Comparison of ENCODE assay signal across 9 cellular contexts in the genomic region with DNA sequence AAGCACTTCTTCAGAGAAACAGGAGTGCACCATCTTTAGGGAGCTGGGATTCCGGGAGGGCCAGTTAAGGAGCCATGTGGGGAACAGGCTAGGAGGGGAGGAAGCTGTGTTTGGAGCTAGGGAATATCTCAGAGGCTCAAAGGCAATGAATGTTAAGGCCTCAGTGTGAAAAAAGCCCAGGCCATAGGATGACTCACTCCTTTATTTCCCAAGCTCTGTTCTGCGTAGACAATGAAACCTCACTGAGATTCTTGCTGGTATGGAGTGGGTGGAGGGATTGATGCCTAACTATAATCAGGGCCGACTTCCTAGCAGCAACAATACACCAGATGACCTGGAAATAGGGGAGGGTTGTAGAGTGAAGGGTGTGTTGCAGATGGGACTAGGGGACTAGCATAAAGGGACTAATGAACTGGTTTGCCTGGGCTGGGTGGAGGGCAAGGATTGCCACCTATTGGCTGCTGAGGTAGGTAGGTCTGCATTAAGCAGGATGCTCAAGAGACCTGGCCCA. TPM values are rescaled to one million over a fixed set of nuclear protein-coding genes. Genes with fewer than 3 reads are reported as not detected.
DNase-seq lines count a peak whose midpoint lies in the region; ATAC-seq and TF ChIP-seq lines count a peak whose summit lies in the region.
"Had no signal": no experiment of that assay in that cellular context is flagged by ENCODE, and none has a peak within 500 bp of the region (broad histone marks: within the 10 kb centered on the region; RNA-seq: fewer than 3 reads in every experiment).

No MANE protein-coding gene starts in this region.

- peak overlapping the region; percentile 59 to 72 (median 66) for H3K27ac Mint-ChIP-seq in CD4-positive, CD25-positive, alpha-beta regulatory T cell

- intact Hi-C loops in mammary epithelial cell (cut with micrococcal nuclease), result loop anchor here (1.0 kb wide), 1 partner anchor 71 kb away; no protein-coding TSS in a partner anchor

- H3K27ac ChIP-seq in CD4-positive, CD25-positive, alpha-beta regulatory T cell (ENCODE audit: insufficient read depth, low read length, poor library complexity, severe bottlenecking), result no peak overlapping the region
- H3K27ac ChIP-seq in Karpas-422 (ENCODE audit: low read length) (peak overlapping the region; percentile 76), mammary epithelial cell (ENCODE audit: insufficient read depth, low read depth, low read length) (peak overlapping the region; percentile 51)
- H3K27ac ChIP-seq: tibial artery had no signal

- H3K9me3 ChIP-seq in CD4-positive, CD25-positive, alpha-beta regulatory T cell (ENCODE audit: control insufficient read depth in 2 of 2, low read length in 2 of 2), result no peaks in the 10 kb centered on the region
- no peaks in the 10 kb centered on the region for H3K9me3 ChIP-seq in Karpas-422 (ENCODE audit: low read length)
- no peaks in the 10 kb centered on the region for H3K9me3 ChIP-seq in mammary epithelial cell (replicated peaks; ENCODE audit: insufficient read depth, low read length)
- H3K9me3 ChIP-seq: tibial artery had no signal

- dilution Hi-C loops in mammary epithelial cell (cut with HindIII; ENCODE audit: low sequenced_read_pairs), result no loop called here

- peak in 1 of 2 donors; percentile 9 for TF ChIP-seq CTCF in mammary epithelial cell (conservative IDR thresholded peaks at IDR 0.05 in 1 of 2, IDR thresholded peaks at IDR 0.05 in 1 of 2; ENCODE audit: extremely low read depth in 1 of 2, insufficient read depth in 1 of 2, low read depth in 1 of 2, low read length in 2 of 2)

- H3K79me2 ChIP-seq in Karpas-422 (ENCODE audit: low read length), result peaks cover 27% of the 10 kb centered on the region
- peaks cover 28% of the 10 kb centered on the region for H3K79me2 ChIP-seq in mammary epithelial cell (ENCODE audit: insufficient read depth, low read length)

- H3K9ac ChIP-seq in Karpas-422 (ENCODE audit: low read length) (peak overlapping the region; percentile 23; the same call in 1 of the 2 replicates), mammary epithelial cell (ENCODE audit: insufficient read depth, low read length) (no peak overlapping the region)

- peaks cover 2% of the 10 kb centered on the region for H3K27me3 ChIP-seq in CD4-positive, CD25-positive, alpha-beta regulatory T cell (ENCODE audit: control insufficient read depth, insufficient read depth, low read length)
- H3K27me3 ChIP-seq in Karpas-422 (ENCODE audit: low read length), result no peaks in the 10 kb centered on the region
- no peaks in the 10 kb centered on the region for H3K27me3 ChIP-seq in mammary epithelial cell (ENCODE audit: insufficient read depth, low read length)
- H3K27me3 ChIP-seq: tibial artery had no signal

- H4K20me1 ChIP-seq in Karpas-422 (ENCODE audit: insufficient read depth, low read depth, low read length), result peaks cover 9% of the 10 kb centered on the region; the same call in 1 of the 2 replicates
- no peaks in the 10 kb centered on the region for H4K20me1 ChIP-seq in mammary epithelial cell (ENCODE audit: insufficient read depth, low read length)

- H3K27me3 Mint-ChIP-seq in CD4-positive, CD25-positive, alpha-beta regulatory T cell, result peaks cover 4% of the 10 kb centered on the region

- WGBS in mammary epithelial cell (ENCODE audit: low coverage, missing lambda C conversion rate), result 10% methylated on average over 3 of the region's 3 CpGs

- DNase-seq in CD4-positive, CD25-positive, alpha-beta regulatory T cell, result peak in 1 of 3 donors; percentile 21
- DNase-seq in Karpas-422, result peak; percentile 75
- DNase-seq in mammary epithelial cell, result peak; percentile 90
- DNase-seq in myocyte (ENCODE audit: low read depth), result peak; percentile 69
- DNase-seq in activated CD4-positive, CD25-positive, alpha-beta regulatory T cell (lab: John Stamatoyannopoulos, UW), result no peak
- DNase-seq in NCI-H1092 treated with DMSO at 0.1 percent for 48 hours (lab: John Stamatoyannopoulos, UW), result no peak

- no TSS peak for BruUV-seq in mammary epithelial cell (replicated peaks; lab: Mats Ljungman, UMichigan)

- H3K36me3 ChIP-seq in CD4-positive, CD25-positive, alpha-beta regulatory T cell (ENCODE audit: control insufficient read depth, insufficient read depth, low read length), result no peaks in the 10 kb centered on the region
- H3K36me3 ChIP-seq in Karpas-422 (ENCODE audit: insufficient read depth, low read length), result no peaks in the 10 kb centered on the region
- no peaks in the 10 kb centered on the region for H3K36me3 ChIP-seq in mammary epithelial cell (ENCODE audit: insufficient read depth, low read length)
- H3K36me3 ChIP-seq: tibial artery had no signal

- CTCF ChIA-PET in mammary epithelial cell (lab: Charles Lee; ENCODE audit: low non-redundant PET), result interaction anchor here (0.5 to 1.4 kb wide), 3 partner anchors 9 to 23 kb away, joined by 4 to 5 read pairs (median 4); no protein-coding TSS in a partner anchor

- no peaks in the 10 kb centered on the region for H3K9me2 ChIP-seq in Karpas-422 (replicated peaks; ENCODE audit: insufficient read depth, low read length)

- ATAC-seq in CD4-positive, CD25-positive, alpha-beta regulatory T cell (ENCODE audit: low read depth in 2 of 2), result no peak
- ATAC-seq in GM21526 (IDR thresholded peaks at IDR 0.05; ENCODE audit: low FRiP score, unreplicated experiment) (no peak), HG03135 (IDR thresholded peaks at IDR 0.05; ENCODE audit: unreplicated experiment) (no peak)

- peaks cover 7 to 44% (median 33%) of the 10 kb centered on the region in 4 donors for H3K4me1 Mint-ChIP-seq in CD4-positive, CD25-positive, alpha-beta regulatory T cell

- H3K36me3 Mint-ChIP-seq in CD4-positive, CD25-positive, alpha-beta regulatory T cell, result peaks cover 5% of the 10 kb centered on the region

- no peaks in the 10 kb centered on the region for H3K9me3 Mint-ChIP-seq in CD4-positive, CD25-positive, alpha-beta regulatory T cell

- peak overlapping the region in 2 of 4 donors; percentile 7 to 76 for H3K4me3 Mint-ChIP-seq in CD4-positive, CD25-positive, alpha-beta regulatory T cell

- peak overlapping the region; percentile 97 for H3K4me2 ChIP-seq in Karpas-422 (ENCODE audit: low read depth, low read length, poor library complexity, severe bottlenecking)
- no peak overlapping the region for H3K4me2 ChIP-seq in mammary epithelial cell (ENCODE audit: insufficient read depth, low read depth, low read length)

- H2AFZ ChIP-seq in Karpas-422 (ENCODE audit: low read length) (no peak overlapping the region), mammary epithelial cell (ENCODE audit: low read depth, low read length) (peak overlapping the region; percentile 67)

- peaks cover 31% of the 10 kb centered on the region for H3K4me1 ChIP-seq in CD4-positive, CD25-positive, alpha-beta regulatory T cell (ENCODE audit: control insufficient read depth, insufficient read depth, low read length, poor library complexity, severe bottlenecking)
- H3K4me1 ChIP-seq in Karpas-422 (ENCODE audit: low read length) (peaks cover 67% of the 10 kb centered on the region), mammary epithelial cell (ENCODE audit: insufficient read depth, low read length) (peaks cover 33% of the 10 kb centered on the region)

- in situ Hi-C loops in mammary epithelial cell (cut with MboI; ENCODE audit: low sequenced_read_pairs in 2 of 2), result no loop called here

- no peak overlapping the region for H3K4me3 ChIP-seq in CD4-positive, CD25-positive, alpha-beta regulatory T cell (ENCODE audit: low read depth, low read length)
- H3K4me3 ChIP-seq in Karpas-422 (ENCODE audit: low read length), result no peak overlapping the region
- no peak overlapping the region for H3K4me3 ChIP-seq in mammary epithelial cell (replicated peaks in 1 of 3; ENCODE audit: insufficient read depth in 1 of 3, low read depth in 2 of 3, low read length in 3 of 3)
- H3K4me3 ChIP-seq: tibial artery had no signal

RNA-seq across cellular contexts. Expression of a gene that starts 2.1 kb away (rescaled TPM):
- total RNA-seq in CD4-positive, CD25-positive, alpha-beta regulatory T cell, result not detected
- under 1 TPM in 1 of 4 donors, not detected in 3; 0.40 TPM for polyA plus RNA-seq in CD4-positive, CD25-positive, alpha-beta regulatory T cell
- total RNA-seq in Karpas-422 (2014; rRNA removed; shearing (Covaris generic); ENCODE audit: low replicate concordance), result not detected in 2 replicates
- total RNA-seq in mammary epithelial cell (not detected), myocyte (0.13 TPM in 1 of 2 replicates, not detected in the other)
- 0.20 TPM for polyA plus RNA-seq in mammary epithelial cell
- polyA minus RNA-seq in mammary epithelial cell, result not detected
- polyA plus RNA-seq in myocyte (2012), result 0.29 TPM

RNA-seq across cellular contexts. Expression of a gene that starts 2.3 kb away (rescaled TPM):
- 203 TPM for total RNA-seq in CD4-positive, CD25-positive, alpha-beta regulatory T cell
- polyA plus RNA-seq in CD4-positive, CD25-positive, alpha-beta regulatory T cell, result 10 to 100 TPM; 23.3 to 30.9 (median 26.7) TPM
- total RNA-seq in Karpas-422 (2014; rRNA removed; shearing (Covaris generic); ENCODE audit: low replicate concordance), result 72.3 and 131 TPM in 2 replicates
- total RNA-seq in mammary epithelial cell (10 to 100 TPM; 29.7 to 45.2 TPM), myocyte (54.9 and 60.4 TPM in 2 replicates)
- 28.3 TPM for polyA plus RNA-seq in mammary epithelial cell
- polyA minus RNA-seq in mammary epithelial cell, result 36.7 TPM
- 74.7 TPM for polyA plus RNA-seq in myocyte (2012)

RNA-seq across cellular contexts. Expression of a gene that starts 38.6 kb away (rescaled TPM):
- total RNA-seq in CD4-positive, CD25-positive, alpha-beta regulatory T cell, result 14.4 TPM
- 10 to 100 TPM in 3 of 4 donors, 1 to 10 TPM in 1; 2.2 to 31.4 (median 17.6) TPM for polyA plus RNA-seq in CD4-positive, CD25-positive, alpha-beta regulatory T cell
- 7.7 and 10.0 TPM in 2 replicates for total RNA-seq in Karpas-422 (2014; rRNA removed; shearing (Covaris generic); ENCODE audit: low replicate concordance)
- total RNA-seq in mammary epithelial cell, result 1 to 10 TPM; 5.0 to 5.8 TPM
- polyA plus RNA-seq in mammary epithelial cell, result 1.4 TPM
- 3.0 TPM for polyA minus RNA-seq in mammary epithelial cell
- total RNA-seq in myocyte, result 5.5 and 5.8 TPM in 2 replicates
- polyA plus RNA-seq in myocyte (2012), result 6.2 TPM

RNA-seq across cellular contexts. Expression of a gene that starts 50.5 kb away (rescaled TPM):
- total RNA-seq in CD4-positive, CD25-positive, alpha-beta regulatory T cell, result 36.2 TPM
- polyA plus RNA-seq in CD4-positive, CD25-positive, alpha-beta regulatory T cell, result 10 to 100 TPM in 2 of 4 donors, 1 to 10 TPM in 2; 8.0 to 11.9 (median 10.4) TPM
- 6.2 and 7.3 TPM in 2 replicates for total RNA-seq in Karpas-422 (2014; rRNA removed; shearing (Covaris generic); ENCODE audit: low replicate concordance)
- 1 to 10 TPM; 2.9 to 6.7 TPM for total RNA-seq in mammary epithelial cell
- 1.6 TPM for polyA plus RNA-seq in mammary epithelial cell
- not detected for polyA minus RNA-seq in mammary epithelial cell
- total RNA-seq in myocyte, result 22.6 and 28.5 TPM in 2 replicates
- polyA plus RNA-seq in myocyte (2012), result 71.8 TPM

Comparison
In these comparisons a context has a peak if more than half of its experiments do, and no peak if none do; other contexts are left out.
1. DNase-seq: peak in Karpas-422 (single experiment), mammary epithelial cell (single experiment) and myocyte (single experiment); none in activated CD4-positive, CD25-positive, alpha-beta regulatory T cell (0 of 4) and NCI-H1092 treated with DMSO at 0.1 percent for 48 hours (single experiment).